In genomic region chr1:92877792-92878191, GRCh38 we compare ENCODE assay signal across 9 cellular contexts. TPM values are rescaled to one million over a fixed set of nuclear protein-coding genes. Genes with fewer than 3 reads are reported as not detected.
A peak's percentile ranks its signal among the peaks of the same experiment; 100 is the strongest.
DNase-seq lines count a peak whose midpoint lies in the region; FAIRE-seq and TF ChIP-seq lines count a peak whose summit lies in the region.
"Had no signal": no experiment of that assay in that cellular context is flagged by ENCODE, and none has a peak within 500 bp of the region (broad histone marks: within the 10 kb centered on the region; RNA-seq: fewer than 3 reads in every experiment).

No MANE protein-coding gene starts in this region.

- no peaks in the 10 kb centered on the region for H3K27me3 Mint-ChIP-seq in activated naive CD4-positive, alpha-beta T cell treated with anti-CD3 and anti-CD28 coated beads for 36 hours (ENCODE audit: low read depth)

- peaks cover 6% of the 10 kb centered on the region for H3K36me3 Mint-ChIP-seq in activated naive CD4-positive, alpha-beta T cell treated with anti-CD3 and anti-CD28 coated beads for 36 hours (ENCODE audit: low read depth)

- peak overlapping the region; percentile 58 for H3K4me3 Mint-ChIP-seq in activated naive CD4-positive, alpha-beta T cell treated with anti-CD3 and anti-CD28 coated beads for 36 hours

- H3K4me3 ChIP-seq in bronchial epithelial cell (ENCODE audit: low read depth, low read length), result no peak overlapping the region
- H3K4me3 ChIP-seq: tibial artery had no signal

- no peaks in the 10 kb centered on the region for H3K36me3 ChIP-seq in bronchial epithelial cell (ENCODE audit: control insufficient read depth, insufficient read depth, low read length)

- peak; percentile 14 for DNase-seq in activated naive CD4-positive, alpha-beta T cell treated with anti-CD3 and anti-CD28 coated beads for 36 hours
- no peak for DNase-seq in activated naive CD4-positive, alpha-beta T cell treated with Interleukin-2 at 50 U/mL for 16 hours
- DNase-seq in NCI-H2029 (lab: John Stamatoyannopoulos, UW) (peak; percentile 67), bronchial epithelial cell (ENCODE audit: low read depth) (peak; percentile 10), superior temporal gyrus (ENCODE audit: extremely low spot score) (peak; percentile 88), SHP77 treated with DMSO at 0.1 percent for 48 hours (lab: John Stamatoyannopoulos, UW) (no peak), GM19240 (ENCODE audit: insufficient read length, low spot score) (no peak), SW 1271 (lab: John Stamatoyannopoulos, UW) (no peak)
- DNase-seq: tibial artery had no signal

- no peak for TF ChIP-seq CTCF in bronchial epithelial cell (IDR thresholded peaks at IDR 0.05; ENCODE audit: insufficient read depth, low read length, severe bottlenecking)

- FAIRE-seq in bronchial epithelial cell (lab: Jason Lieb, UNC), result no peak

- peak overlapping the region; percentile 72 for H3K27ac Mint-ChIP-seq in activated naive CD4-positive, alpha-beta T cell treated with anti-CD3 and anti-CD28 coated beads for 36 hours

- CTCF ChIA-PET in activated naive CD4-positive, alpha-beta T cell treated with anti-CD3 and anti-CD28 coated beads for 36 hours (lab: Charles Lee), result interaction anchor here (0.7 to 3.1 kb wide), 6 partner anchors 9 to 116 kb away, joined by 3 to 22 read pairs (median 6); partner anchors contain the start of gene DIPK1A

- H3K9me3 Mint-ChIP-seq in activated naive CD4-positive, alpha-beta T cell treated with anti-CD3 and anti-CD28 coated beads for 36 hours, result no peaks in the 10 kb centered on the region

- intact Hi-C loops in activated naive CD4-positive, alpha-beta T cell treated with anti-CD3 and anti-CD28 coated beads for 36 hours (cut with micrococcal nuclease), result loop anchor here (5.0 kb wide), 2 partner anchors 35 to 85 kb away; partner anchors contain the start of gene DIPK1A

- no peaks in the 10 kb centered on the region for H3K27me3 ChIP-seq in bronchial epithelial cell (ENCODE audit: control insufficient read depth, insufficient read depth, low read length)
- H3K27me3 ChIP-seq: tibial artery had no signal

- peaks cover 27% of the 10 kb centered on the region for H3K4me1 Mint-ChIP-seq in activated naive CD4-positive, alpha-beta T cell treated with anti-CD3 and anti-CD28 coated beads for 36 hours (ENCODE audit: low read depth)

RNA-seq across cellular contexts. Expression of gene RPL5, which starts 46.0 kb away (rescaled TPM):
- total RNA-seq in activated naive CD4-positive, alpha-beta T cell treated with anti-CD3 and anti-CD28 coated beads for 36 hours, result 1,000 to 10,000 TPM; 1,793 to 1,819 TPM
- 2,039 and 2,641 TPM in 2 replicates for total RNA-seq in bronchial epithelial cell

Comparison
In these comparisons a context has a peak if more than half of its experiments do, and no peak if none do; other contexts are left out.
1. DNase-seq: peak in activated naive CD4-positive, alpha-beta T cell treated with anti-CD3 and anti-CD28 coated beads for 36 hours (single experiment), NCI-H2029 (single experiment), bronchial epithelial cell (single experiment) and superior temporal gyrus (single experiment); none in activated naive CD4-positive, alpha-beta T cell treated with Interleukin-2 at 50 U/mL for 16 hours (single experiment), SHP77 treated with DMSO at 0.1 percent for 48 hours (single experiment), GM19240 (single experiment) and SW 1271 (0 of 2).